In genomic region chrX:67159437-67159836, GRCh38 we compare ENCODE assay signal across 11 cellular contexts.
"Had no signal": no experiment of that assay in that cellular context is flagged by ENCODE, and none has a peak within 500 bp of the region (broad histone marks: within the 10 kb centered on the region; RNA-seq: fewer than 3 reads in every experiment).

No MANE protein-coding gene starts in this region.

- FAIRE-seq: H1, H54 had no signal

- H3K9ac ChIP-seq: GM23248 had no signal

- H3K27ac ChIP-seq: GM23248 had no signal

- DNase-seq: GM23248, GOT3, H7, H9, HCEC 1CT, HFFc6 had no signal

- H3K4me1 ChIP-seq: HAP-1 had no signal

- H3K4me2 ChIP-seq: GM23338 had no signal

- H3K9me3 ChIP-seq: HAP-1 had no signal

- ATAC-seq: GM23338, HCT116 had no signal

- H3K4me3 ChIP-seq: GM23248, GM23338, HAP-1 had no signal

- H3K36me3 ChIP-seq: HAP-1 had no signal

- H2AFZ ChIP-seq: GM23248, GM23338 had no signal
